ENCODE assay signal across 8 cellular contexts in the genomic region with DNA sequence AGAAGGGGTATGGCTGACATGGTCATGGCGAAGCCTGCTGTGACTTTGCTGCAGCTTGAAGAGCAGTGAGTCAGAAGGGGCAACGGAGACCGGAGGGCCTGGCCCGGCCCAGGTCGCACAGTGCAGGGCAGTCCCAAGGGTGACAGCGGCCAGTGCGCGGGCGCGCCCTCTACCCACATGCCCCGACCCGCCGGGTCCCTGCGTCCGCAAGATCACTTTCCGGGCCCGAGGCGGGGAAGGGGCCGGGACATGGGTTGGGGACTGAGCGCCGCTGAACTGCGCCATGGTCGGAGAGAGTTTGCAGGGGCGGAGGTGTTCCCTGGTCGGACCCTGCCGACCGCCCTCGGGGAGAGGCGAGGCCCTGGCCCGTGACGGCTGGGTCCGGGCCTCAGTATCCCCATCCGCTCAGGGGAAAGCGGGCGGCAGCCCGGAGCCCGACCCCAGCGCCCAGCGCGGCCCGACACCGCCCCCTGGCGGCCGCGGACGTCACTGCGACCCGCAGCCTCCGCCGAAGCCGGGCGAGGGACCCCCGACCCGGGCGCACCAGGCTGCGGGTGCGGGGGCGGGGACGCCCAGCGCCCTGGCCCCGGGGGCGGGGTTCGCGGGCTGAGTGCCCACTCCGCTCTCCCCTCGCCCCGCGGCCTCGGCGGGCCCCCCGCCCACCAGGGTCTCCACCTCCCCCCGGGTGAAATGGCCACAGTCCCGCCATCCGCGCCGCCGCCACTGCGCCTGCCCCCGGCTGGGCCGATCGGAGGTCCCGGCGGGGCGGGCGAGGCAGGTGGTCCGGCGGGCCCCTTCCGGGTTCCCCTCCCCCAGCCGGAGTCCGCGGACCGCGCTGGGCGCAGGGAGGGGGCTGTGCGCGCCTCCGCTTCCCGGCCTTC. TPM values are rescaled to one million over a fixed set of nuclear protein-coding genes. Genes with fewer than 3 reads are reported as not detected.
DNase-seq lines count a peak whose midpoint lies in the region; ATAC-seq, FAIRE-seq and TF ChIP-seq lines count a peak whose summit lies in the region.

No MANE protein-coding gene starts in this region.

- BruUV-seq in K562 (replicated peaks; lab: Mats Ljungman, UMichigan) = no TSS peak

- no peaks in the 10 kb centered on the region for H3K9me3 Mint-ChIP-seq in T-helper 2 cell treated with Interferon-gamma antibody and Interleukin-4, amounts not matched to agents 5 μg/mL and 100 μg/mL, for 36 hours

- peaks cover 3% of the 10 kb centered on the region for H3K4me1 Mint-ChIP-seq in T-helper 2 cell treated with Interferon-gamma antibody and Interleukin-4, amounts not matched to agents 5 μg/mL and 100 μg/mL, for 36 hours (ENCODE audit: low read depth)

- no peaks in the 10 kb centered on the region for H3K4me1 ChIP-seq in HUES48 (ENCODE audit: control insufficient read depth, insufficient read depth, low read length)
- H3K4me1 ChIP-seq in K562 (replicated peaks in 1 of 2; ENCODE audit: control insufficient read depth in 2 of 2, insufficient read depth in 2 of 2, low read length in 2 of 2) = peaks cover 0 to 27% of the 10 kb centered on the region in 2 experiments; a peak in 2 of 5 replicates

- H3K9me3 ChIP-seq in HUES48 (ENCODE audit: control insufficient read depth, insufficient read depth, low read length) (no peaks in the 10 kb centered on the region), K562 (replicated peaks; ENCODE audit: control insufficient read depth, insufficient read depth, low read depth, low read length) (no peaks in the 10 kb centered on the region)

- no peak for TF ChIP-seq EP300 in K562 (IDR thresholded peaks at IDR 0.05; ENCODE audit: low read length)

- 3% methylated on average over 25 of the region's 98 CpGs for WGBS in K562 (ENCODE audit: insufficient coverage, low coverage, missing lambda C conversion rate)

- peak overlapping the region; percentile 24; the same call in 1 of the 2 replicates for H3K9ac ChIP-seq in HUES48 (ENCODE audit: low read depth, low read length)
- peak overlapping the region; percentile 77 to 91; a peak in 3 of 4 replicates for H3K9ac ChIP-seq in K562 (ENCODE audit: insufficient read depth in 1 of 2, low read depth in 2 of 2, low read length in 2 of 2)

- peak; percentile 60 to 86 (median 71) for TF ChIP-seq CTCF in K562 (IDR thresholded peaks at IDR 0.05 in 2 of 3, conservative IDR thresholded peaks at IDR 0.05 in 1 of 3; ENCODE audit: insufficient read depth in 2 of 3, low read depth in 1 of 3, low read length in 3 of 3)

- POLR2A ChIA-PET in K562 (lab: Yijun Ruan, JAX) = interaction anchor here (0.7 kb wide), 1 partner anchor 8 kb away, joined by 5 read pairs; no protein-coding TSS in a partner anchor

- peak overlapping the region; percentile 83 for H3K4me3 Mint-ChIP-seq in T-helper 2 cell treated with Interferon-gamma antibody and Interleukin-4, amounts not matched to agents 5 μg/mL and 100 μg/mL, for 36 hours

- peaks cover 5% of the 10 kb centered on the region for H3K27me3 Mint-ChIP-seq in T-helper 2 cell treated with Interferon-gamma antibody and Interleukin-4, amounts not matched to agents 5 μg/mL and 100 μg/mL, for 36 hours (ENCODE audit: low read depth)

- H3K27ac Mint-ChIP-seq in T-helper 2 cell treated with Interferon-gamma antibody and Interleukin-4, amounts not matched to agents 5 μg/mL and 100 μg/mL, for 36 hours = peak overlapping the region; percentile 76

- H3K27me3 ChIP-seq in HUES48 (ENCODE audit: control insufficient read depth, insufficient read depth, low read length) (peaks cover 12% of the 10 kb centered on the region; the same call in 1 of the 2 replicates), K562 (ENCODE audit: control insufficient read depth in 2 of 2, insufficient read depth in 2 of 2, low read length in 2 of 2) (no peaks in the 10 kb centered on the region)

- in situ Hi-C loops in K562 (cut with MboI) = loop anchor here (5.0 to 25.0 kb wide), 3 partner anchors 74 to 396 kb away; partner anchors contain the start of gene AMN

- H3K27ac ChIP-seq in HUES48 (ENCODE audit: low read depth, low read length) (no peak overlapping the region), K562 (ENCODE audit: extremely low read depth, low read depth, low read length) (peak overlapping the region; percentile 81)

- DNase-seq in A172 (ENCODE audit: low spot score) = peak; percentile 13
- peak; percentile 68 for DNase-seq in T-helper 2 cell treated with Interferon-gamma antibody and Interleukin-4, amounts not matched to agents 5 μg/mL and 100 μg/mL, for 36 hours (ENCODE audit: low spot score)
- peak; percentile 51 to 78 (median 76) for DNase-seq in K562 (ENCODE audit: extremely low read depth in 1 of 4, low spot score in 3 of 4)
- peak; percentile 95 for DNase-seq in iPS-NIHi11 (ENCODE audit: low spot score)
- peak in 2 of 3 donors; percentile 46 to 56 for DNase-seq in stimulated activated CD4-positive, alpha-beta T cell treated with anti-CD3 and anti-CD28 coated beads, Interleukin-12 subunit alpha, Interleukin-12 subunit beta, amount 100 ng/mL, for 48 hours (ENCODE audit: low read depth in 2 of 3, low spot score in 1 of 3)
- no peak for DNase-seq in NCI-H446 treated with DMSO at 0.1 percent for 48 hours (lab: John Stamatoyannopoulos, UW)

- TF ChIP-seq POLR2A in GM18505 (IDR thresholded peaks at IDR 0.05; ENCODE audit: borderline replicate concordance, extremely low read depth, insufficient read depth, insufficient read length) = no peak
- TF ChIP-seq POLR2A in K562 (conservative IDR thresholded peaks at IDR 0.05) = no peak

- no peaks in the 10 kb centered on the region for H4K20me1 ChIP-seq in K562 (replicated peaks; ENCODE audit: control insufficient read depth, insufficient read depth, low read length)

- ATAC-seq in GM18505 (IDR thresholded peaks at IDR 0.05; ENCODE audit: unreplicated experiment) (peak; percentile 53), K562 (peak; percentile 88)

- no peak for FAIRE-seq in K562 (lab: Jason Lieb, UNC)

- CTCF ChIA-PET in K562 (lab: Yijun Ruan, JAX; ENCODE audit: low intra/inter-chr PET ratio) = interaction anchor here (1.0 to 2.8 kb wide), 2 partner anchors 77 to 78 kb away, joined by 3 to 38 read pairs; no protein-coding TSS in a partner anchor

- H3K4me3 ChIP-seq in HUES48 (ENCODE audit: low read depth, low read length) = peak overlapping the region; percentile 71
- peak overlapping the region; percentile 61 for H3K4me3 ChIP-seq in K562

- H3K36me3 ChIP-seq in HUES48 (ENCODE audit: control insufficient read depth, insufficient read depth, low read length) (no peaks in the 10 kb centered on the region), K562 (ENCODE audit: control insufficient read depth, insufficient read depth, low read length) (no peaks in the 10 kb centered on the region)

- H3K36me3 Mint-ChIP-seq in T-helper 2 cell treated with Interferon-gamma antibody and Interleukin-4, amounts not matched to agents 5 μg/mL and 100 μg/mL, for 36 hours (ENCODE audit: low read depth) = no peaks in the 10 kb centered on the region

- H3K9me1 ChIP-seq in K562 (ENCODE audit: control insufficient read depth, insufficient read depth, low read length) = no peaks in the 10 kb centered on the region

- no peaks in the 10 kb centered on the region for H3K79me2 ChIP-seq in K562 (ENCODE audit: control insufficient read depth, insufficient read depth, low read length)

- peak overlapping the region; percentile 71 for H3K4me2 ChIP-seq in K562 (ENCODE audit: insufficient read depth, low read length)

- H2AFZ ChIP-seq in K562 (ENCODE audit: low read depth, low read length) = peak overlapping the region; percentile 85

- intact Hi-C loops in K562 (cut with micrococcal nuclease) = loop anchor here (1.0 to 5.0 kb wide), 2 partner anchors 78 to 199 kb away; partner anchors contain the start of gene ZNF839

- peak; percentile 82 to 92 for TF ChIP-seq RAD21 in K562 (CRISPR knock-in tag; conservative IDR thresholded peaks at IDR 0.05 in 1 of 2, IDR thresholded peaks at IDR 0.05 in 1 of 2)

TF ChIP-seq in K562, 482 proteins besides CTCF, POLR2A, EP300 and RAD21 (continues in another document):
- TF ChIP-seq FOS (IDR thresholded peaks at IDR 0.05; ENCODE audit: extremely low read depth, insufficient read length) (no peak), PRPF4 (IDR thresholded peaks at IDR 0.05; ENCODE audit: insufficient read depth, low read depth, low read length, poor library complexity, severe bottlenecking) (peak; percentile 56), BRF1 (IDR thresholded peaks at IDR 0.05; ENCODE audit: borderline replicate concordance, extremely low read depth, insufficient read length) (no peak), ETV5 (CRISPR knock-in tag; IDR thresholded peaks at IDR 0.05; ENCODE audit: low read depth) (0 out of 2 replicates have a peak, but pooled peaks have one; percentile 27)

RNA-seq across cellular contexts. Expression of gene ANKRD9, which starts 7.2 kb away (rescaled TPM):
- 23.6 and 25.5 TPM in 2 replicates for total RNA-seq in A172 (2014; rRNA removed; shearing (Covaris generic))
- total RNA-seq in K562 (2011; cell fraction: chromatin; rRNA removed; ENCODE audit: low replicate concordance) = 19.3 and 49.4 TPM in 2 replicates
- total RNA-seq in K562 (2011; cell fraction: nucleolus; rRNA removed) = 48.4 and 58.8 TPM in 2 replicates
- 30.0 and 36.6 TPM in 2 replicates for total RNA-seq in K562 (2011; cell fraction: nucleoplasm; rRNA removed)
- total RNA-seq in K562 (2014; rRNA removed) = 29.4 and 29.5 TPM in 2 replicates
- 3.3 and 3.7 TPM in 2 replicates for total RNA-seq in K562 (2014; rRNA removed; fragmentation: Illumina TruSeq; extraction: Trizol)
- 5.0 and 5.3 TPM in 2 replicates for total RNA-seq in K562 (2015; rRNA removed; fragmentation: Illumina TruSeq; extraction: Trizol)
- 32.9 and 34.8 TPM in 2 replicates for total RNA-seq in K562 (2021)
- polyA plus RNA-seq in K562 (2011; rRNA removed) = 15.4 and 20.4 TPM in 2 replicates
- 26.0 and 97.0 TPM in 2 replicates for polyA plus RNA-seq in K562 (2011; cell fraction: cytosol; rRNA removed)
- 106 and 194 TPM in 2 replicates for polyA plus RNA-seq in K562 (2011; cell fraction: nucleus; rRNA removed)
- polyA plus RNA-seq in K562 (2012) = 12.9 and 30.7 TPM in 2 replicates
- 4.0 and 4.3 TPM in 2 replicates for polyA plus RNA-seq in K562 (2014; fragmentation: Illumina TruSeq; extraction: Trizol)
- under 1 TPM; 0.04 to 0.06 TPM for polyA plus RNA-seq in K562 (2014; fragmentation: Nextera tagmentation; extraction: Ambion mirVana)
- polyA plus RNA-seq in K562 (2014; rRNA removed) = 27.5 and 29.9 TPM in 2 replicates
- 3.5 and 3.7 TPM in 2 replicates for polyA minus RNA-seq in K562 (2011; rRNA and poly(A)+ RNA removed)
- 7.4 and 12.8 TPM in 2 replicates for polyA minus RNA-seq in K562 (2011; cell fraction: cytosol; rRNA and poly(A)+ RNA removed)
- 18.6 and 23.2 TPM in 2 replicates for polyA minus RNA-seq in K562 (2011; cell fraction: nucleus; rRNA and poly(A)+ RNA removed)
